1 cellular context compared by ENCODE assay signal in genomic region chr10:34814228-34815173, GRCh38.
TF ChIP-seq lines count a peak whose summit lies in the region.

No MANE protein-coding gene starts in this region.

TF ChIP-seq in GM23338, 12 proteins besides CTCF, POLR2A, EP300 and RAD21 (continued from another document):
- TF ChIP-seq REST (IDR thresholded peaks at IDR 0.05; ENCODE audit: unreplicated experiment) (no peak), JUNB (IDR thresholded peaks at IDR 0.05; ENCODE audit: unreplicated experiment) (no peak), ZNF114 (CRISPR knock-in tag; IDR thresholded peaks at IDR 0.05) (no peak)
